8 cellular contexts compared by ENCODE assay signal in the genomic region with DNA sequence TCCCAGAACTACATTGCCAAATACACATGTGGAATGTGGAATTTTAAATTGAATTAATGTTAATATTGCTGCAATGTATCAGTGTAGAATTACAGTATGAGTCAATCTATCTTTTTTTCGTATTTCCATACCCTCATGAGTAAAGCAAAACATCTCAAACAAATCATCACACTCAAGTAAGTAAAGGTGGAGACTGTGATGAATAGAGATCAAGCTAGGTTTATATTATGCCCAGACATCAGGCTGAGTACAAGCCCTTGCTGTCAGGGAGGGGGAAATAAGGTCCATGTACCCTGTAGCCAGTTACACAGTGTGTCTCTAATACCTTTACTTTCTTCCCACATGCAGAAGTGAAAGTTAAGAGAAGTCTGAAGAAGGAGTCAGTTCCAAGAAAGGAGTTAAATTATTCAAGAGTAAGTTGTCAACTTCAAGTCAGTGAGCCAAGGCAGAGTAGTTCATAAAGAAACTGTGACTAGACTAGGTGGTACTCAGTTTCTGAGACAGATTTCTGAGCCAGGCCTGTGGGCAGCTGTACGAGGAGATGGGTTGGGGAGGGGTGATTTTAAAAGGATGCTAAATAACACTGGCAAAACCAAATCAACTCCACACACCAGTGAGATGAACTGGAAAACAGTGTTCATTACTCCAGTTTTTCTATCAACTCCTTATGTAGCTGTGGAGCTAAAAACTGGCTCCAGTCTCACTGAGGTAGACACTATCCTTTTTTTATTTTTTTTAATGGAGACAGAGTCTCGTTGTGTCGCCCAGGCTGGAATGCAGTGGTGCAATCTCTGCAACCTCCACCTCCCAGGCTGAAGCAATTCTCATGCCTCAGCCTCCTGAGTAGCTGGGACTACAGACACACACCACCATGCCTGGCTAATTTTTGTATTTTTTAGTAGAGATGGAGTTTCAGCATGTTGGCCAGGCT. TPM values are rescaled to one million over a fixed set of nuclear protein-coding genes. Genes with fewer than 3 reads are reported as not detected.
DNase-seq lines count a peak whose midpoint lies in the region; ATAC-seq lines count a peak whose summit lies in the region.

No MANE protein-coding gene starts in this region.

- WGBS in neuronal stem cell (ENCODE audit: extremely low coverage in 2 of 2, insufficient read length in 2 of 2, insufficient replicate concordance in 1 of 2), 2 donors = no CpG with 5 or more reads among the region's 4 CpGs

- H2BK5ac ChIP-seq in neuronal stem cell (ENCODE audit: low read length) = no peak overlapping the region

- no peaks in the 10 kb centered on the region for H3K9me3 ChIP-seq in neuronal stem cell (replicated peaks in 1 of 2; ENCODE audit: control insufficient read depth in 2 of 2, insufficient read depth in 1 of 2, low read depth in 1 of 2, low read length in 2 of 2)

- no peak overlapping the region for H3K4me2 ChIP-seq in neuronal stem cell (ENCODE audit: insufficient read depth, low read length, poor library complexity, severe bottlenecking)

- ATAC-seq in GM19035 (IDR thresholded peaks at IDR 0.05; ENCODE audit: unreplicated experiment) (peak; percentile 48), HG02623 (IDR thresholded peaks at IDR 0.05; ENCODE audit: unreplicated experiment) (peak; percentile 64)

- no peak overlapping the region for H3K23ac ChIP-seq in neuronal stem cell (ENCODE audit: low read depth, low read length, poor library complexity)

- H2AFZ ChIP-seq in neuronal stem cell (ENCODE audit: low read length) = peak overlapping the region; percentile 13

- H2AK5ac ChIP-seq in neuronal stem cell (ENCODE audit: low read depth, low read length) = no peak overlapping the region

- no peaks in the 10 kb centered on the region for H3K36me3 ChIP-seq in neuronal stem cell (replicated peaks in 1 of 2; ENCODE audit: control insufficient read depth in 2 of 2, insufficient read depth in 2 of 2, low read length in 2 of 2)

- no peaks in the 10 kb centered on the region for H3K79me1 ChIP-seq in neuronal stem cell (ENCODE audit: low read depth, low read length)

- no peak overlapping the region for H2BK12ac ChIP-seq in neuronal stem cell (ENCODE audit: low read length)

- H3K9ac ChIP-seq in neuronal stem cell (ENCODE audit: low read depth, low read length, poor library complexity) = no peak overlapping the region

- peak; percentile 20 for DNase-seq in NAMALWA (ENCODE audit: low spot score)
- no peak for DNase-seq in neuronal stem cell (ENCODE audit: low spot score)
- no peak for DNase-seq in RPMI8226
- no peak for DNase-seq in NCI-H1105 (lab: John Stamatoyannopoulos, UW)
- DNase-seq in stimulated activated naive CD4-positive, alpha-beta T cell treated with Interleukin-2 at 50 U/mL for 16 hours (lab: John Stamatoyannopoulos, UW) = no peak
- DNase-seq in GDM1 (lab: John Stamatoyannopoulos, UW) = no peak

- no peak overlapping the region for H3K14ac ChIP-seq in neuronal stem cell (ENCODE audit: low read length)

- no peak overlapping the region for H4K8ac ChIP-seq in neuronal stem cell (ENCODE audit: low read depth, low read length)

- no peak overlapping the region for H2BK120ac ChIP-seq in neuronal stem cell (ENCODE audit: low read depth, low read length)

- H3K4me3 ChIP-seq in neuronal stem cell (ENCODE audit: low read length in 2 of 2) = no peak overlapping the region

- H2BK15ac ChIP-seq in neuronal stem cell (ENCODE audit: low read length) = no peak overlapping the region

- H4K91ac ChIP-seq in neuronal stem cell (ENCODE audit: low read depth, low read length, poor library complexity) = no peak overlapping the region

- H3K27ac ChIP-seq in neuronal stem cell (replicated peaks; ENCODE audit: low read length) = no peak overlapping the region

- no peak overlapping the region for H3K4ac ChIP-seq in neuronal stem cell (ENCODE audit: low read length)

- no peak overlapping the region for H3K18ac ChIP-seq in neuronal stem cell (ENCODE audit: low read length)

- no peaks in the 10 kb centered on the region for H3K4me1 ChIP-seq in neuronal stem cell (ENCODE audit: control insufficient read depth in 2 of 2, insufficient read depth in 1 of 2, low read depth in 1 of 2, low read length in 2 of 2)

- no peaks in the 10 kb centered on the region for H3K27me3 ChIP-seq in neuronal stem cell (ENCODE audit: control insufficient read depth in 3 of 3, insufficient read depth in 3 of 3, low read depth in 1 of 3, low read length in 3 of 3)

RNA-seq across cellular contexts. Expression of gene STK38L, which starts 23.8 kb away (rescaled TPM):
- polyA plus RNA-seq in neuronal stem cell (2013, experiment 1 of 2) = 20.8 TPM
- 23.7 TPM for polyA plus RNA-seq in neuronal stem cell (2013, experiment 2 of 2)
